17 cellular contexts compared by ENCODE assay signal in the genomic region with DNA sequence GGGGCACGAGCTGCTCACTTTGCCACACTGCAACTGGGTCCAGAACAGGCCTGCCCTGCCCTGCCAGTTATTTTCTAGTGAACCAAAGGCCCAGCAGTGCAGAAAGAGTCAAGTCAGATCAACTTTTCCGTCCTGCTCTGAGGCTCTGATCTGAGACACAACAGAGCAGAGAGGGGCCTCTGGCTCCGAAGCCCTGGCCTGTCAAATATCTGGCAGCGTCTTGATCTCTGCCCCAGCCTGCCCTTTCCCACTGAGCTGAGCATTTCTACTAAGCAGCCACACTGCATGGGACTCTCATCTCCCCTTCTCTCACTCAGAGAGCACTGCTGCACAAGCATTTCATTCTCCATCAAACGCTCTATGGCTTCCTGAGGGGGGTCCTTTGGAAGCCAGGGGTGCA. TPM values are rescaled to one million over a fixed set of nuclear protein-coding genes. Genes with fewer than 3 reads are reported as not detected.
DNase-seq lines count a peak whose midpoint lies in the region; ATAC-seq, FAIRE-seq and TF ChIP-seq lines count a peak whose summit lies in the region.
"Had no signal": no experiment of that assay in that cellular context is flagged by ENCODE, and none has a peak within 500 bp of the region (broad histone marks: within the 10 kb centered on the region; RNA-seq: fewer than 3 reads in every experiment).

No MANE protein-coding gene starts in this region.

- no peak for TF ChIP-seq EP300 in transverse colon (IDR thresholded peaks at IDR 0.05; ENCODE audit: low read depth)

- H3K27ac ChIP-seq in astrocyte (ENCODE audit: low read depth, low read length) (peak overlapping the region; percentile 44), heart right ventricle (peak overlapping the region; percentile 38 to 100 (median 80)), transverse colon (peak overlapping the region; percentile 61 to 88 (median 78))

- intact Hi-C loops in heart right ventricle (cut with DNase I) (loop anchor here in 1 of 10 donors (5.0 kb wide), 1 partner anchor 51 kb away; no protein-coding TSS in a partner anchor), transverse colon (cut with DNase I; ENCODE audit: low total_unique reads) (no loop called here)

- H3K4me1 Mint-ChIP-seq in astrocyte (ENCODE audit: low read depth, unreplicated experiment): peaks cover 87% of the 10 kb centered on the region
- H3K4me1 Mint-ChIP-seq: activated naive CD8-positive, alpha-beta T cell treated with anti-CD3 and anti-CD28 coated beads for 36 hours; CD4-positive, CD25-positive, alpha-beta regulatory T cell; T-helper 17 cell had no signal

- H3K27ac Mint-ChIP-seq in astrocyte (ENCODE audit: unreplicated experiment): peak overlapping the region; percentile 94
- H3K27ac Mint-ChIP-seq: activated naive CD8-positive, alpha-beta T cell treated with anti-CD3 and anti-CD28 coated beads for 36 hours; CD4-positive, CD25-positive, alpha-beta regulatory T cell; T-helper 17 cell had no signal

- H3K27me3 Mint-ChIP-seq in astrocyte (ENCODE audit: low read depth, unreplicated experiment): no peaks in the 10 kb centered on the region

- DNase-seq in astrocyte (ENCODE audit: low read depth) (no peak), heart right ventricle (peak in 1 of 2 donors; percentile 41), transverse colon (no peak), NCI-H82 (lab: John Stamatoyannopoulos, UW) (no peak)
- no peak for DNase-seq in activated CD4-positive, alpha-beta T cell treated with anti-CD3 and anti-CD28 coated beads, Interleukin-2, amount 50 U/mL, for 1 hour
- DNase-seq: activated naive CD8-positive, alpha-beta T cell treated with anti-CD3 and anti-CD28 coated beads for 36 hours; CD4-positive, CD25-positive, alpha-beta regulatory T cell; hippocampal formation; left lung; NCI-H187; NCI-H526; nucleus accumbens; T-helper 17 cell had no signal

- ATAC-seq in heart right ventricle (peak in 3 of 8 donors; percentile 3 to 57 (median 10)), HG02678 (IDR thresholded peaks at IDR 0.05; ENCODE audit: unreplicated experiment) (no peak)
- ATAC-seq: T-helper 17 cell had no signal

- H3K36me3 ChIP-seq in astrocyte (ENCODE audit: insufficient read depth, low read length): peaks cover 25% of the 10 kb centered on the region
- peaks cover 0 to 17% (median 0%) of the 10 kb centered on the region in 9 donors for H3K36me3 ChIP-seq in heart right ventricle
- no peaks in the 10 kb centered on the region for H3K36me3 ChIP-seq in neuron (ENCODE audit: insufficient read depth, low read length)
- H3K36me3 ChIP-seq in transverse colon: no peaks in the 10 kb centered on the region
- H3K36me3 ChIP-seq: HAP-1, left lung had no signal

- H3K9me3 ChIP-seq in astrocyte (ENCODE audit: insufficient read depth, low read depth, low read length) (no peaks in the 10 kb centered on the region), heart right ventricle (no peaks in the 10 kb centered on the region), neuron (ENCODE audit: low read length) (no peaks in the 10 kb centered on the region), transverse colon (no peaks in the 10 kb centered on the region)
- H3K9me3 ChIP-seq: HAP-1, left lung had no signal

- no peak for TF ChIP-seq POLR2A in transverse colon (IDR thresholded peaks at IDR 0.05)

- H3K9ac ChIP-seq in astrocyte (ENCODE audit: low read length): peak overlapping the region; percentile 7

- no peak for FAIRE-seq in astrocyte (lab: Jason Lieb, UNC)
- FAIRE-seq: colon had no signal

- H4K20me1 ChIP-seq in astrocyte (ENCODE audit: insufficient read depth, low read length): no peaks in the 10 kb centered on the region

- peaks cover 99% of the 10 kb centered on the region for H3K79me2 ChIP-seq in astrocyte (ENCODE audit: insufficient read depth, low read length)

- no peaks in the 10 kb centered on the region for H3K9me3 Mint-ChIP-seq in astrocyte (ENCODE audit: unreplicated experiment)
- H3K9me3 Mint-ChIP-seq: activated naive CD8-positive, alpha-beta T cell treated with anti-CD3 and anti-CD28 coated beads for 36 hours had no signal

- H3K4me3 Mint-ChIP-seq in astrocyte (ENCODE audit: unreplicated experiment): peak overlapping the region; percentile 9
- H3K4me3 Mint-ChIP-seq: activated naive CD8-positive, alpha-beta T cell treated with anti-CD3 and anti-CD28 coated beads for 36 hours; CD4-positive, CD25-positive, alpha-beta regulatory T cell; T-helper 17 cell had no signal

- H2AFZ ChIP-seq in astrocyte (ENCODE audit: low read depth, low read length): no peak overlapping the region
- H2AFZ ChIP-seq in neuron (ENCODE audit: low read depth, low read length): peak overlapping the region; percentile 8

- peaks cover 20% of the 10 kb centered on the region for H3K36me3 Mint-ChIP-seq in astrocyte (ENCODE audit: low read depth, unreplicated experiment)
- H3K36me3 Mint-ChIP-seq: activated naive CD8-positive, alpha-beta T cell treated with anti-CD3 and anti-CD28 coated beads for 36 hours; CD4-positive, CD25-positive, alpha-beta regulatory T cell had no signal

- 27 to 33% methylated on average over 5 of the region's 5 CpGs for WGBS in heart right ventricle, 2 donors
- WGBS in transverse colon (ENCODE audit: low coverage in 1 of 2), 2 donors: 60 to 71% methylated on average over 1 to 5 of the region's 5 CpGs

- H3K4me1 ChIP-seq in astrocyte (ENCODE audit: insufficient read depth, low read length) (peaks cover 76% of the 10 kb centered on the region), heart right ventricle (peaks cover 40 to 100% (median 99%) of the 10 kb centered on the region in 9 donors), neuron (ENCODE audit: insufficient read depth, low read length) (peaks cover 15% of the 10 kb centered on the region), transverse colon (peaks cover 9 to 59% (median 33%) of the 10 kb centered on the region in 4 donors)
- H3K4me1 ChIP-seq: HAP-1 had no signal

- in situ Hi-C loops in transverse colon (cut with MboI; ENCODE audit: low pct_ligation_motif_present in 1 of 4, low pct_unique_long_range_greater_than_20kb in 1 of 4, low sequenced_read_pairs in 3 of 4): no loop called here

- H3K27me3 ChIP-seq in astrocyte (ENCODE audit: insufficient read depth, low read length): no peaks in the 10 kb centered on the region
- no peaks in the 10 kb centered on the region for H3K27me3 ChIP-seq in heart right ventricle
- H3K27me3 ChIP-seq in neuron (ENCODE audit: insufficient read depth, low read length): no peaks in the 10 kb centered on the region
- H3K27me3 ChIP-seq in transverse colon: no peaks in the 10 kb centered on the region
- H3K27me3 ChIP-seq: left lung had no signal

- H3K4me3 ChIP-seq in astrocyte (ENCODE audit: insufficient read depth, low read depth, low read length): no peak overlapping the region
- no peak overlapping the region for H3K4me3 ChIP-seq in heart right ventricle
- no peak overlapping the region for H3K4me3 ChIP-seq in neuron (ENCODE audit: low read length)
- no peak overlapping the region for H3K4me3 ChIP-seq in transverse colon
- H3K4me3 ChIP-seq: HAP-1, left lung had no signal

- peak overlapping the region; percentile 6 for H3K4me2 ChIP-seq in astrocyte (ENCODE audit: low read length)

- TF ChIP-seq CTCF in astrocyte (IDR thresholded peaks at IDR 0.05; ENCODE audit: insufficient read depth, low read depth, low read length) (no peak), heart right ventricle (IDR thresholded peaks at IDR 0.05) (no peak), transverse colon (IDR thresholded peaks at IDR 0.05) (no peak)

RNA-seq across cellular contexts. Expression of gene IGFBP7, which starts 11.8 kb away (rescaled TPM):
- total RNA-seq in astrocyte: 930 and 1,304 TPM in 2 replicates
- total RNA-seq in heart right ventricle: 100 to 1,000 TPM; 498 to 826 (median 608) TPM
- polyA plus RNA-seq in heart right ventricle: 1,000 to 10,000 TPM in 1 of 2 donors, 100 to 1,000 TPM in 1; 876 to 1,251 TPM
- total RNA-seq in transverse colon: 100 to 1,000 TPM in 3 of 4 donors, 10 to 100 TPM in 1; 96.1 to 646 (median 126) TPM
- total RNA-seq: activated naive CD8-positive, alpha-beta T cell treated with anti-CD3 and anti-CD28 coated beads for 36 hours had no signal
